In genomic region chr4:8435656-8436121, GRCh38 we compare ENCODE assay signal across 8 cellular contexts. TPM values are rescaled to one million over a fixed set of nuclear protein-coding genes. Genes with fewer than 3 reads are reported as not detected.
DNase-seq lines count a peak whose midpoint lies in the region; ATAC-seq, FAIRE-seq and TF ChIP-seq lines count a peak whose summit lies in the region.

No MANE protein-coding gene starts in this region.

- H3K27ac ChIP-seq in kidney (ENCODE audit: low read depth in 2 of 2, low read length in 2 of 2) = peak overlapping the region in 1 of 2 donors; percentile 47

- peaks cover 12% of the 10 kb centered on the region for H3K36me3 Mint-ChIP-seq in central memory CD8-positive, alpha-beta T cell (ENCODE audit: insufficient read depth)

- intact Hi-C loops in kidney (cut with DNase I) = no loop called here

- H3K4me3 ChIP-seq in skeletal muscle satellite cell (ENCODE audit: low read length) (peak overlapping the region; percentile 71), kidney (ENCODE audit: low read length in 2 of 2) (no peak overlapping the region)

- peak overlapping the region; percentile 69 for H3K4me3 Mint-ChIP-seq in central memory CD8-positive, alpha-beta T cell

- ATAC-seq in GM19455 (IDR thresholded peaks at IDR 0.05; ENCODE audit: unreplicated experiment) (peak; percentile 73), HG03558 (IDR thresholded peaks at IDR 0.05; ENCODE audit: extremely low read depth, unreplicated experiment) (peak; percentile 32)
- ATAC-seq in central memory CD8-positive, alpha-beta T cell (replicated peaks; ENCODE audit: extremely low read depth, poor library complexity, severe bottlenecking) = peak; percentile 40

- peaks cover 54% of the 10 kb centered on the region for H3K4me1 Mint-ChIP-seq in central memory CD8-positive, alpha-beta T cell

- H3K9me3 ChIP-seq in skeletal muscle satellite cell (replicated peaks; ENCODE audit: low read length) (no peaks in the 10 kb centered on the region), kidney (ENCODE audit: control insufficient read depth in 1 of 2, low read length in 2 of 2) (no peaks in the 10 kb centered on the region)

- no peak for FAIRE-seq in kidney (lab: Jason Lieb, UNC)

- no peaks in the 10 kb centered on the region for H3K36me3 ChIP-seq in skeletal muscle satellite cell (ENCODE audit: insufficient read depth, low read length)
- H3K36me3 ChIP-seq in kidney (ENCODE audit: control insufficient read depth in 1 of 2, insufficient read depth in 2 of 2, low read length in 2 of 2) = no peaks in the 10 kb centered on the region

- H3K4me1 ChIP-seq in skeletal muscle satellite cell (ENCODE audit: control insufficient read depth, insufficient read depth, low read length) = peaks cover 14% of the 10 kb centered on the region
- peaks cover 5 to 11% of the 10 kb centered on the region in 2 donors for H3K4me1 ChIP-seq in kidney (ENCODE audit: control insufficient read depth in 1 of 2, insufficient read depth in 1 of 2, low read depth in 1 of 2, low read length in 2 of 2)

- no peak for TF ChIP-seq CTCF in kidney (IDR thresholded peaks at IDR 0.05; ENCODE audit: borderline replicate concordance, extremely low read depth, insufficient read depth)

- H3K9me3 Mint-ChIP-seq in central memory CD8-positive, alpha-beta T cell = no peaks in the 10 kb centered on the region

- peak overlapping the region; percentile 89 for H3K4me2 ChIP-seq in skeletal muscle satellite cell (ENCODE audit: low read length)

- peak overlapping the region; percentile 64 for H3K9ac ChIP-seq in skeletal muscle satellite cell (ENCODE audit: low read depth, low read length)
- H3K9ac ChIP-seq in kidney (ENCODE audit: low read length in 2 of 2) = no peak overlapping the region

- H3K27me3 ChIP-seq in skeletal muscle satellite cell (ENCODE audit: control insufficient read depth, insufficient read depth, low read length) = no peaks in the 10 kb centered on the region

- DNase-seq in DMS79 (lab: John Stamatoyannopoulos, UW) = peak; percentile 33
- DNase-seq in central memory CD8-positive, alpha-beta T cell (ENCODE audit: low spot score in 2 of 2) = no peak
- no peak for DNase-seq in MV-4-11 (lab: John Stamatoyannopoulos, UW)
- DNase-seq in NCI-H2107 treated with DMSO at 0.1 percent for 48 hours (lab: John Stamatoyannopoulos, UW; ENCODE audit: unreplicated experiment) = no peak
- DNase-seq in kidney = no peak

- no peaks in the 10 kb centered on the region for H3K27me3 Mint-ChIP-seq in central memory CD8-positive, alpha-beta T cell

- H3K27ac Mint-ChIP-seq in central memory CD8-positive, alpha-beta T cell (ENCODE audit: low read depth) = peak overlapping the region; percentile 87

RNA-seq across cellular contexts. Expression of gene ACOX3, which starts 4.8 kb away (rescaled TPM):
- 23.6 and 27.5 TPM in 2 replicates for total RNA-seq in skeletal muscle satellite cell (2012; rRNA removed)
- 21.7 TPM for total RNA-seq in kidney
- polyA plus RNA-seq in kidney (ENCODE audit: insufficient read depth, low read depth, low replicate concordance) = 10.1 TPM

RNA-seq across cellular contexts. Expression of gene TRMT44, which starts 4.9 kb away (rescaled TPM):
- total RNA-seq in skeletal muscle satellite cell (2012; rRNA removed) = 15.3 and 24.3 TPM in 2 replicates
- total RNA-seq in kidney = 20.1 TPM
- 5.1 TPM for polyA plus RNA-seq in kidney (ENCODE audit: insufficient read depth, low read depth, low replicate concordance)
